27 cellular contexts compared by ENCODE assay signal in genomic region chr6:159427335-159427734, GRCh38.
"Had no signal": no experiment of that assay in that cellular context is flagged by ENCODE, and none has a peak within 500 bp of the region (broad histone marks: within the 10 kb centered on the region; RNA-seq: fewer than 3 reads in every experiment).

No MANE protein-coding gene starts in this region.

- ATAC-seq: stimulated activated effector memory CD8-positive, alpha-beta T cell treated with anti-CD3 and anti-CD28 coated beads, Interleukin-12 subunit alpha, Interleukin-12 subunit beta, amount 100 ng/mL, for 72 hours; stimulated activated memory B cell treated with anti-CD40 and anti-IgM and Interleukin-4, amounts not matched to agents 10 μg/mL and 1 μg/mL and 100 μg/mL, for 72 hours; stimulated activated naive B cell treated with anti-CD40 and anti-IgM and Interleukin-4, amounts not matched to agents 10 μg/mL and 1 μg/mL and 100 μg/mL, for 72 hours; stimulated activated naive CD8-positive, alpha-beta T cell treated with anti-CD3 and anti-CD28 coated beads, Interleukin-15, amount 100 ng/mL, for 72 hours; stimulated activated naive CD8-positive, alpha-beta T cell treated with anti-CD3 and anti-CD28 coated beads, Interleukin-15, Interleukin-2, amounts not matched to agents 100 U/mL and 50 U/mL, for 24 hours; upper lobe of right lung had no signal

- H3K9me3 ChIP-seq: suprapubic skin, testis, thoracic aorta, thyroid gland, upper lobe of right lung, vagina had no signal

- DNase-seq: stimulated activated CD4-positive, alpha-beta T cell treated with anti-CD3 and anti-CD28 coated beads, Interleukin-2, amount 100 ng/mL, for 48 hours; stimulated activated CD4-positive, alpha-beta T cell treated with anti-CD3 and anti-CD28 coated beads, Interleukin-4, amount 100 ng/mL, for 1 hour; stimulated activated CD4-positive, alpha-beta T cell treated with anti-CD3 and anti-CD28 coated beads, Interleukin-4, amount 100 ng/mL, for 24 hours; stimulated activated CD4-positive, alpha-beta T cell treated with anti-CD3 and anti-CD28 coated beads, Interleukin-4, amount 100 ng/mL, for 4 hours; stimulated activated CD8-positive, alpha-beta memory T cell treated with anti-CD3 and anti-CD28 coated beads, Interleukin-4, amount 100 ng/mL, for 48 hours; stimulated activated naive B cell treated with anti-CD40 and anti-IgM and Interleukin-4, amounts not matched to agents 10 μg/mL and 1 μg/mL and 100 μg/mL, for 72 hours; stimulated activated naive CD4-positive, alpha-beta T cell; stimulated activated naive CD4-positive, alpha-beta T cell treated with Interleukin-2 at 50 U/mL for 16 hours; stimulated activated naive CD8-positive, alpha-beta T cell treated with anti-CD3 and anti-CD28 coated beads, Interleukin-15, amount 100 ng/mL, for 72 hours; stimulated activated naive CD8-positive, alpha-beta T cell treated with anti-CD3 and anti-CD28 coated beads, Interleukin-15, Interleukin-2, amounts not matched to agents 100 U/mL and 50 U/mL, for 24 hours; stomach; substantia nigra; testis; thyroid gland; tibial artery; transverse colon; trophoblast cell; upper lobe of left lung; upper lobe of right lung; uterus had no signal

- H3K4me3 ChIP-seq: stomach, suprapubic skin, testis, thoracic aorta, thyroid gland, tibial artery, tibial nerve, transverse colon, upper lobe of left lung, upper lobe of right lung, uterus, vagina had no signal

- H3K36me3 ChIP-seq: stomach, suprapubic skin, thoracic aorta, thyroid gland, tibial artery, tibial nerve, transverse colon, upper lobe of left lung, upper lobe of right lung, uterus, vagina had no signal

- FAIRE-seq: urothelium cell line had no signal

- H3K27ac ChIP-seq: stomach, suprapubic skin, testis, thyroid gland, tibial artery, transverse colon, upper lobe of left lung, upper lobe of right lung, uterus, vagina had no signal

- H3K4me1 ChIP-seq: stomach, suprapubic skin, testis, transverse colon, upper lobe of left lung, upper lobe of right lung, uterus had no signal

- H3K27me3 ChIP-seq: stomach, suprapubic skin, testis, thyroid gland, tibial artery, tibial nerve, transverse colon, upper lobe of left lung, upper lobe of right lung, uterus, vagina had no signal
